Comparison of ENCODE assay signal across 1 cellular context in the genomic region with DNA sequence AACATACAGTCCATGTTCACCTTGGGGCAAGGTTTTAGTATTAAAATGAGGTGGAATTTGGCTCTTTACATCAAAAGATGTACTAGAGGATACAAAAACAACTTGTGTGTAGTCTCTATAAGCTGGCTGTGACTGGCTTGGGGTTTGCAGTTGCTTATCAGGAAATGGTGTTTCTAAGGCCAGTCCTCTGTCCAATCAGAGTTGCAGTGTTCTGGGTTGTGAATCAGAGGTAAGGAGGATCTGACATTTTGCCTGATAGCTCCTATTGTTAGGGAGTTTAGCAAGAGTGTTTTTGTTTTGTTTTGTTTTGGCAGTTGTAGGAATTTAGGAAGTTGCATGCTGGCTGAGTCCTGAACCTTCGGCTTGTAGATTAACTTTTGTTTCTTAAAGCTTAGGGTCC.
TF ChIP-seq lines count a peak whose summit lies in the region.

No MANE protein-coding gene starts in this region.

TF ChIP-seq in endothelial cell of umbilical vein, 7 proteins besides CTCF, POLR2A, EP300 and RAD21 (continued from another document):
- no peak for TF ChIP-seq EZH2 (IDR thresholded peaks at IDR 0.05; ENCODE audit: borderline replicate concordance, low read depth, low read length, severe bottlenecking)
- no peak for TF ChIP-seq FOS (IDR thresholded peaks at IDR 0.05; ENCODE audit: borderline replicate concordance, insufficient read depth, low read length)
